Comparison of ENCODE assay signal across 18 cellular contexts in the genomic region with DNA sequence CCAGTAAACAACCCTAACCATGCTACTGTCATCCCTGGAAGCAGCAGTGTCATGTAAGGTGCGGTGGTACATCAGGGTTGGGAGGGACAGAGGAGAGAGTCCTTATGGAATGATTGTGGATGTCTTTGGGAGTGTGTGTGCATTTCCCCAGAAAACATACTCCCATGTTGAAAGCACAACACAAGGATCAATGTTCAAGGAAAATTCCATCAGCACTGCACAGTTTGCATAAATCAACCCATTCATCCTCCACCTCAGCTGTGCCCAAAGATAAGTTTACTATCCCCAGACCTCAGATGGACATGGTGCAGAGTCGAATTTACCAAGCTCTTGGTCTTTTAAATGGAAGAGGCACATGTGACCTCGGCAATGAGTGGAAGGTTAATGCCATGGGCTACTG. TPM values are rescaled to one million over a fixed set of nuclear protein-coding genes. Genes with fewer than 3 reads are reported as not detected.
DNase-seq lines count a peak whose midpoint lies in the region; ATAC-seq and TF ChIP-seq lines count a peak whose summit lies in the region.
"Had no signal": no experiment of that assay in that cellular context is flagged by ENCODE, and none has a peak within 500 bp of the region (broad histone marks: within the 10 kb centered on the region; RNA-seq: fewer than 3 reads in every experiment).

No MANE protein-coding gene starts in this region.

- intact Hi-C loops in activated CD4-positive, alpha-beta T cell treated with anti-CD3 and anti-CD28 coated beads, Interleukin-2, amount 10 ng/mL, durations not matched to agents 24 days and 14 days (cut with micrococcal nuclease) = no loop called here
- intact Hi-C loops in CD8-positive, alpha-beta T cell (cut with DNase I, micrococcal nuclease) = loop anchor here in 1 of 2 experiments (10.0 kb wide), 1 partner anchor 131 kb away; no protein-coding TSS in a partner anchor
- intact Hi-C loops in naive thymus-derived CD4-positive, alpha-beta T cell (cut with micrococcal nuclease) = loop anchor here in 1 of 2 donors (10.0 kb wide), 2 partner anchors 151 to 189 kb away; a partner anchor contains a TSS
- intact Hi-C loops in gastrocnemius medialis (cut with DNase I; ENCODE audit: low total_unique reads) = no loop called here

- TF ChIP-seq CTCF in CD8-positive, alpha-beta T cell (IDR thresholded peaks at IDR 0.05) = no peak
- no peak for TF ChIP-seq CTCF in gastrocnemius medialis (IDR thresholded peaks at IDR 0.05 in 4 of 5, conservative IDR thresholded peaks at IDR 0.05 in 1 of 5)

- H3K9me3 Mint-ChIP-seq in activated CD4-positive, alpha-beta T cell treated with anti-CD3 and anti-CD28 coated beads, Interleukin-2, amount 10 ng/mL, durations not matched to agents 7 days and 5 days = no peaks in the 10 kb centered on the region
- no peaks in the 10 kb centered on the region for H3K9me3 Mint-ChIP-seq in activated CD4-positive, alpha-beta T cell treated with anti-CD3 and anti-CD28 coated beads, Interleukin-2, amount 10 ng/mL, durations not matched to agents 24 days and 14 days
- H3K9me3 Mint-ChIP-seq in CD8-positive, alpha-beta T cell = no peaks in the 10 kb centered on the region
- peaks cover 0 to 2% (median 0%) of the 10 kb centered on the region in 11 donors for H3K9me3 Mint-ChIP-seq in naive thymus-derived CD4-positive, alpha-beta T cell

- H3K4me3 Mint-ChIP-seq in activated CD4-positive, alpha-beta T cell treated with anti-CD3 and anti-CD28 coated beads, Interleukin-2, amount 10 ng/mL, durations not matched to agents 7 days and 5 days = no peak overlapping the region
- no peak overlapping the region for H3K4me3 Mint-ChIP-seq in activated CD4-positive, alpha-beta T cell treated with anti-CD3 and anti-CD28 coated beads, Interleukin-2, amount 10 ng/mL, durations not matched to agents 24 days and 14 days
- no peak overlapping the region for H3K4me3 Mint-ChIP-seq in CD8-positive, alpha-beta T cell
- H3K4me3 Mint-ChIP-seq in T-helper 17 cell = no peak overlapping the region
- H3K4me3 Mint-ChIP-seq in naive thymus-derived CD4-positive, alpha-beta T cell = peak overlapping the region in 9 of 10 donors; percentile 36 to 77 (median 65)
- H3K4me3 Mint-ChIP-seq: CD14-positive monocyte had no signal

- H3K27ac ChIP-seq in CD8-positive, alpha-beta T cell (ENCODE audit: low read depth, low read length) = no peak overlapping the region
- H3K27ac ChIP-seq in naive thymus-derived CD4-positive, alpha-beta T cell (ENCODE audit: low read depth, low read length) = peak overlapping the region; percentile 46
- no peak overlapping the region for H3K27ac ChIP-seq in gastrocnemius medialis
- H3K27ac ChIP-seq: 22Rv1, HL-60 had no signal

- POLR2A ChIA-PET in activated CD4-positive, alpha-beta T cell treated with anti-CD3 and anti-CD28 coated beads, Interleukin-2, amount 10 ng/mL, durations not matched to agents 7 days and 5 days (lab: Charles Lee) = no interaction called here
- POLR2A ChIA-PET in CD8-positive, alpha-beta T cell (lab: Charles Lee) = interaction anchor here (2.2 kb wide), 1 partner anchor 13 kb away, joined by 8 read pairs; no protein-coding TSS in a partner anchor
- POLR2A ChIA-PET in naive thymus-derived CD4-positive, alpha-beta T cell (lab: Charles Lee) = interaction anchor here (0.6 to 1.6 kb wide), 3 partner anchors 34 to 148 kb away, joined by 3 to 6 read pairs (median 4); no protein-coding TSS in a partner anchor

- H3K27me3 Mint-ChIP-seq in activated CD4-positive, alpha-beta T cell treated with anti-CD3 and anti-CD28 coated beads, Interleukin-2, amount 10 ng/mL, durations not matched to agents 7 days and 5 days = no peaks in the 10 kb centered on the region
- peaks cover 3% of the 10 kb centered on the region for H3K27me3 Mint-ChIP-seq in activated CD4-positive, alpha-beta T cell treated with anti-CD3 and anti-CD28 coated beads, Interleukin-2, amount 10 ng/mL, durations not matched to agents 24 days and 14 days
- H3K27me3 Mint-ChIP-seq in CD8-positive, alpha-beta T cell (ENCODE audit: low read depth) = no peaks in the 10 kb centered on the region
- H3K27me3 Mint-ChIP-seq in T-helper 17 cell = peaks cover 44% of the 10 kb centered on the region
- peaks cover 0 to 2% (median 0%) of the 10 kb centered on the region in 5 donors for H3K27me3 Mint-ChIP-seq in naive thymus-derived CD4-positive, alpha-beta T cell

- DNase-seq in activated CD4-positive, alpha-beta T cell treated with anti-CD3 and anti-CD28 coated beads, Interleukin-2, amount 10 ng/mL, durations not matched to agents 7 days and 5 days = no peak
- DNase-seq in activated CD4-positive, alpha-beta T cell treated with anti-CD3 and anti-CD28 coated beads, Interleukin-2, amount 10 ng/mL, durations not matched to agents 24 days and 14 days = no peak
- no peak for DNase-seq in CD8-positive, alpha-beta T cell
- DNase-seq in T-helper 17 cell = no peak
- DNase-seq in naive thymus-derived CD4-positive, alpha-beta T cell = no peak
- no peak for DNase-seq in gastrocnemius medialis
- no peak for DNase-seq in DMS79 treated with DMSO at 0.1 percent for 48 hours (lab: John Stamatoyannopoulos, UW)
- DNase-seq: Calu3, DMS 273 treated with DMSO at 0.1 percent for 48 hours, DMS79, GDM1 had no signal

- peaks cover 22% of the 10 kb centered on the region for H3K4me1 Mint-ChIP-seq in activated CD4-positive, alpha-beta T cell treated with anti-CD3 and anti-CD28 coated beads, Interleukin-2, amount 10 ng/mL, durations not matched to agents 7 days and 5 days
- H3K4me1 Mint-ChIP-seq in activated CD4-positive, alpha-beta T cell treated with anti-CD3 and anti-CD28 coated beads, Interleukin-2, amount 10 ng/mL, durations not matched to agents 24 days and 14 days = peaks cover 3% of the 10 kb centered on the region
- peaks cover 51% of the 10 kb centered on the region for H3K4me1 Mint-ChIP-seq in CD8-positive, alpha-beta T cell (ENCODE audit: low read depth)
- H3K4me1 Mint-ChIP-seq in T-helper 17 cell = peaks cover 6% of the 10 kb centered on the region
- peaks cover 6 to 61% (median 48%) of the 10 kb centered on the region in 7 donors for H3K4me1 Mint-ChIP-seq in naive thymus-derived CD4-positive, alpha-beta T cell
- H3K4me1 Mint-ChIP-seq: CD14-positive monocyte had no signal

- H3K27me3 ChIP-seq in CD8-positive, alpha-beta T cell (ENCODE audit: insufficient read depth, low read length) = no peaks in the 10 kb centered on the region
- H3K27me3 ChIP-seq in naive thymus-derived CD4-positive, alpha-beta T cell (ENCODE audit: control insufficient read depth in 2 of 2, insufficient read depth in 2 of 2, low read length in 2 of 2) = no peaks in the 10 kb centered on the region
- peaks cover 0 to 7% (median 3%) of the 10 kb centered on the region in 3 donors for H3K27me3 ChIP-seq in gastrocnemius medialis

- H3K36me3 Mint-ChIP-seq in activated CD4-positive, alpha-beta T cell treated with anti-CD3 and anti-CD28 coated beads, Interleukin-2, amount 10 ng/mL, durations not matched to agents 7 days and 5 days (ENCODE audit: low read depth) = no peaks in the 10 kb centered on the region
- H3K36me3 Mint-ChIP-seq in activated CD4-positive, alpha-beta T cell treated with anti-CD3 and anti-CD28 coated beads, Interleukin-2, amount 10 ng/mL, durations not matched to agents 24 days and 14 days (ENCODE audit: low read depth) = no peaks in the 10 kb centered on the region
- no peaks in the 10 kb centered on the region for H3K36me3 Mint-ChIP-seq in CD8-positive, alpha-beta T cell
- H3K36me3 Mint-ChIP-seq in T-helper 17 cell (ENCODE audit: low read depth) = peaks cover 3% of the 10 kb centered on the region
- peaks cover 0 to 3% (median 0%) of the 10 kb centered on the region in 5 donors for H3K36me3 Mint-ChIP-seq in naive thymus-derived CD4-positive, alpha-beta T cell
- H3K36me3 Mint-ChIP-seq: CD14-positive monocyte had no signal

- CTCF ChIA-PET in activated CD4-positive, alpha-beta T cell treated with anti-CD3 and anti-CD28 coated beads, Interleukin-2, amount 10 ng/mL, durations not matched to agents 7 days and 5 days (lab: Charles Lee) = interaction anchor here (1.1 kb wide), 1 partner anchor 59 kb away, joined by 3 read pairs; no protein-coding TSS in a partner anchor
- CTCF ChIA-PET in CD8-positive, alpha-beta T cell (lab: Charles Lee) = interaction anchor here (0.6 to 4.8 kb wide), 5 partner anchors 11 to 77 kb away, joined by 3 to 41 read pairs (median 4); no protein-coding TSS in a partner anchor
- CTCF ChIA-PET in naive thymus-derived CD4-positive, alpha-beta T cell (lab: Charles Lee) = interaction anchor here (1.0 to 3.9 kb wide), 6 partner anchors 9 to 36 kb away, joined by 3 to 43 read pairs (median 4); no protein-coding TSS in a partner anchor

- H3K9me3 ChIP-seq in CD8-positive, alpha-beta T cell (ENCODE audit: low read length) = no peaks in the 10 kb centered on the region
- H3K9me3 ChIP-seq in T-helper 17 cell (ENCODE audit: control insufficient read depth, low read length, poor library complexity, severe bottlenecking) (no peaks in the 10 kb centered on the region), gastrocnemius medialis (no peaks in the 10 kb centered on the region)
- no peaks in the 10 kb centered on the region for H3K9me3 ChIP-seq in naive thymus-derived CD4-positive, alpha-beta T cell (ENCODE audit: control insufficient read depth in 2 of 3, low read length in 3 of 3)

- ATAC-seq in CD8-positive, alpha-beta T cell = no peak
- ATAC-seq in T-helper 17 cell (no peak), gastrocnemius medialis (no peak), GM18502 (IDR thresholded peaks at IDR 0.05; ENCODE audit: poor library complexity, unreplicated experiment) (no peak)
- ATAC-seq in naive thymus-derived CD4-positive, alpha-beta T cell = no peak
- ATAC-seq: HCT116 had no signal

- no peak overlapping the region for H3K4me3 ChIP-seq in CD8-positive, alpha-beta T cell (ENCODE audit: low read depth, low read length)
- H3K4me3 ChIP-seq in naive thymus-derived CD4-positive, alpha-beta T cell (ENCODE audit: low read length) = no peak overlapping the region
- H3K4me3 ChIP-seq in gastrocnemius medialis = no peak overlapping the region

- peaks cover 56% of the 10 kb centered on the region for H3K4me1 ChIP-seq in CD8-positive, alpha-beta T cell (ENCODE audit: insufficient read depth, low read length)
- H3K4me1 ChIP-seq in naive thymus-derived CD4-positive, alpha-beta T cell (ENCODE audit: control insufficient read depth in 2 of 2, insufficient read depth in 2 of 2, low read length in 2 of 2) = peaks cover 7 to 50% of the 10 kb centered on the region in 2 donors
- H3K4me1 ChIP-seq in gastrocnemius medialis = no peaks in the 10 kb centered on the region

- H3K27ac Mint-ChIP-seq in activated CD4-positive, alpha-beta T cell treated with anti-CD3 and anti-CD28 coated beads, Interleukin-2, amount 10 ng/mL, durations not matched to agents 7 days and 5 days = peak overlapping the region; percentile 50
- H3K27ac Mint-ChIP-seq in activated CD4-positive, alpha-beta T cell treated with anti-CD3 and anti-CD28 coated beads, Interleukin-2, amount 10 ng/mL, durations not matched to agents 24 days and 14 days = no peak overlapping the region
- H3K27ac Mint-ChIP-seq in CD8-positive, alpha-beta T cell = peak overlapping the region; percentile 77
- peak overlapping the region; percentile 79 for H3K27ac Mint-ChIP-seq in T-helper 17 cell
- peak overlapping the region in 8 of 9 donors; percentile 81 to 98 (median 92) for H3K27ac Mint-ChIP-seq in naive thymus-derived CD4-positive, alpha-beta T cell
- H3K27ac Mint-ChIP-seq: CD14-positive monocyte had no signal

- TF ChIP-seq POLR2A in gastrocnemius medialis (IDR thresholded peaks at IDR 0.05) = no peak

- no peaks in the 10 kb centered on the region for H3K36me3 ChIP-seq in CD8-positive, alpha-beta T cell (ENCODE audit: insufficient read depth, low read length)
- no peaks in the 10 kb centered on the region for H3K36me3 ChIP-seq in naive thymus-derived CD4-positive, alpha-beta T cell (ENCODE audit: control insufficient read depth in 2 of 3, insufficient read depth in 3 of 3, low read length in 3 of 3)
- no peaks in the 10 kb centered on the region for H3K36me3 ChIP-seq in gastrocnemius medialis

- in situ Hi-C loops in gastrocnemius medialis (cut with MboI; ENCODE audit: low sequenced_read_pairs in 4 of 4) = no loop called here

RNA-seq across cellular contexts. Expression of a gene that starts 34.1 kb away (rescaled TPM):
- total RNA-seq in activated CD4-positive, alpha-beta T cell treated with anti-CD3 and anti-CD28 coated beads, Interleukin-2, amount 10 ng/mL, durations not matched to agents 7 days and 5 days = under 1 TPM; 0.25 TPM
- total RNA-seq in activated CD4-positive, alpha-beta T cell treated with anti-CD3 and anti-CD28 coated beads, Interleukin-2, amount 10 ng/mL, durations not matched to agents 24 days and 14 days = 1.7 and 2.0 TPM in 2 replicates
- 10 to 100 TPM; 11.1 to 13.3 TPM for total RNA-seq in CD8-positive, alpha-beta T cell
- total RNA-seq in T-helper 17 cell = 1 to 10 TPM in 1 of 2 donors, under 1 TPM in 1; 0.57 to 1.5 TPM
- total RNA-seq in naive thymus-derived CD4-positive, alpha-beta T cell = 1 to 10 TPM in 4 of 5 experiments, under 1 TPM in 1; 0.53 to 6.0 (median 3.3) TPM
- under 1 TPM; 0.64 to 0.68 TPM for polyA plus RNA-seq in naive thymus-derived CD4-positive, alpha-beta T cell
- total RNA-seq in gastrocnemius medialis = 1 to 10 TPM; 2.6 to 4.7 (median 2.9) TPM
- total RNA-seq: Calu3 had no signal
- polyA plus RNA-seq: CD14-positive monocyte had no signal

RNA-seq across cellular contexts. Expression of a gene that starts 56.3 kb away (rescaled TPM):
- not detected for total RNA-seq in activated CD4-positive, alpha-beta T cell treated with anti-CD3 and anti-CD28 coated beads, Interleukin-2, amount 10 ng/mL, durations not matched to agents 7 days and 5 days
- not detected in 2 replicates for total RNA-seq in activated CD4-positive, alpha-beta T cell treated with anti-CD3 and anti-CD28 coated beads, Interleukin-2, amount 10 ng/mL, durations not matched to agents 24 days and 14 days
- not detected for total RNA-seq in CD8-positive, alpha-beta T cell
- total RNA-seq in T-helper 17 cell (not detected), gastrocnemius medialis (not detected)
- not detected for total RNA-seq in naive thymus-derived CD4-positive, alpha-beta T cell
- not detected for polyA plus RNA-seq in naive thymus-derived CD4-positive, alpha-beta T cell
- total RNA-seq: A673, Calu3 had no signal
- polyA plus RNA-seq: BJ, CD14-positive monocyte had no signal

Comparison
In these comparisons a context has a peak if more than half of its experiments do, and no peak if none do; other contexts are left out.
1. H3K4me3 Mint-ChIP-seq: peak in naive thymus-derived CD4-positive, alpha-beta T cell (9 of 10); none in activated CD4-positive, alpha-beta T cell treated with anti-CD3 and anti-CD28 coated beads, Interleukin-2, amount 10 ng/mL, durations not matched to agents 7 days and 5 days (single experiment), activated CD4-positive, alpha-beta T cell treated with anti-CD3 and anti-CD28 coated beads, Interleukin-2, amount 10 ng/mL, durations not matched to agents 24 days and 14 days (single experiment), CD8-positive, alpha-beta T cell (single experiment) and T-helper 17 cell (single experiment).